In genomic region chr18:35577045-35577848, GRCh38 we compare ENCODE assay signal across 1 cellular context.
A peak's percentile ranks its signal among the peaks of the same experiment; 100 is the strongest.
TF ChIP-seq lines count a peak whose summit lies in the region.

No MANE protein-coding gene starts in this region.

TF ChIP-seq in GM12878, 131 proteins besides CTCF, POLR2A, EP300 and RAD21 (continued from another document and continues in another):
- peak; percentile 92 for TF ChIP-seq JUNB (IDR thresholded peaks at IDR 0.05)
- no peak for TF ChIP-seq PRDM15 (CRISPR knock-in tag; IDR thresholded peaks at IDR 0.05)
- no peak; the same call in 1 of the 2 replicates for TF ChIP-seq IRF5 (IDR thresholded peaks at IDR 0.05; ENCODE audit: borderline replicate concordance)
- peak; percentile 41; the same call in 1 of the 2 replicates for TF ChIP-seq ZNF24 (IDR thresholded peaks at IDR 0.05)
- TF ChIP-seq SREBF1 (IDR thresholded peaks at IDR 0.05; ENCODE audit: low read length): peak; percentile 78
- no peak for TF ChIP-seq BCL3 (IDR thresholded peaks at IDR 0.05; ENCODE audit: borderline replicate concordance, insufficient read depth, low read depth, low read length, poor library complexity, severe bottlenecking)
- peak; percentile 71 for TF ChIP-seq STAT3 (IDR thresholded peaks at IDR 0.05; ENCODE audit: low read depth, low read length)
- TF ChIP-seq WRNIP1 (IDR thresholded peaks at IDR 0.05; ENCODE audit: borderline replicate concordance, low read depth, low read length): no peak
- no peak for TF ChIP-seq FOXK2 (IDR thresholded peaks at IDR 0.05)
- TF ChIP-seq REST (IDR thresholded peaks at IDR 0.05; ENCODE audit: low read depth, low read length): no peak
- peak; percentile 78 for TF ChIP-seq NFIC (IDR thresholded peaks at IDR 0.05; ENCODE audit: low read depth, low read length)
- no peak for TF ChIP-seq ESRRA (IDR thresholded peaks at IDR 0.05; ENCODE audit: low read length)
- TF ChIP-seq E4F1 (IDR thresholded peaks at IDR 0.05; ENCODE audit: borderline replicate concordance, partially characterized antibody): no peak
- TF ChIP-seq RELA (IDR thresholded peaks at IDR 0.05; ENCODE audit: borderline replicate concordance, partially characterized antibody): peak; percentile 80
- no peak for TF ChIP-seq NFXL1 (IDR thresholded peaks at IDR 0.05; ENCODE audit: borderline replicate concordance)
- no peak for TF ChIP-seq BRCA1 (IDR thresholded peaks at IDR 0.05; ENCODE audit: low read depth, low read length)
- no peak for TF ChIP-seq USF2 (IDR thresholded peaks at IDR 0.05; ENCODE audit: borderline replicate concordance, low read depth, low read length)
- TF ChIP-seq EZH2 (IDR thresholded peaks at IDR 0.05; ENCODE audit: borderline replicate concordance, control insufficient read depth, low read depth, low read length): no peak
- no peak for TF ChIP-seq MYB (IDR thresholded peaks at IDR 0.05; ENCODE audit: borderline replicate concordance, low read depth, low read length)
- no peak for TF ChIP-seq CEBPB (IDR thresholded peaks at IDR 0.05; ENCODE audit: borderline replicate concordance in 1 of 2, low read depth in 2 of 2, low read length in 2 of 2)
- TF ChIP-seq ZBTB11 (CRISPR knock-in tag; IDR thresholded peaks at IDR 0.05): no peak
- TF ChIP-seq TCF12 (IDR thresholded peaks at IDR 0.05; ENCODE audit: low read depth, low read length): peak; percentile 87
- TF ChIP-seq SRF (IDR thresholded peaks at IDR 0.05; ENCODE audit: low read depth in 2 of 2, low read length in 2 of 2): 0 out of 4 replicates have a peak, but pooled peaks of 1 of the 2 experiments have one; percentile 38
- TF ChIP-seq YY1 (IDR thresholded peaks at IDR 0.05; ENCODE audit: low read depth, low read length): no peak; the same call in 1 of the 2 replicates
- TF ChIP-seq IKZF1 (conservative IDR thresholded peaks at IDR 0.05): peak; percentile 89
- no peak for TF ChIP-seq SIN3A (IDR thresholded peaks at IDR 0.05; ENCODE audit: low read depth, low read length)
- TF ChIP-seq HDAC6 (IDR thresholded peaks at IDR 0.05; ENCODE audit: unreplicated experiment): no peak
- peak; percentile 90 for TF ChIP-seq PAX5 (IDR thresholded peaks at IDR 0.05; ENCODE audit: borderline replicate concordance, low read depth, low read length)
- TF ChIP-seq CBX3 (IDR thresholded peaks at IDR 0.05; ENCODE audit: borderline replicate concordance, low read depth): no peak
- no peak for TF ChIP-seq SREBF2 (IDR thresholded peaks at IDR 0.05; ENCODE audit: low read length)
- no peak for TF ChIP-seq RBBP5 (conservative IDR thresholded peaks at IDR 0.05)
- TF ChIP-seq DPF2 (IDR thresholded peaks at IDR 0.05): peak; percentile 99
- TF ChIP-seq RELB (IDR thresholded peaks at IDR 0.05; ENCODE audit: low read depth): peak; percentile 86
- peak; percentile 96 for TF ChIP-seq NBN (IDR thresholded peaks at IDR 0.05)
- peak; percentile 36 to 77; a peak in 3 of 4 replicates for TF ChIP-seq BHLHE40 (IDR thresholded peaks at IDR 0.05; ENCODE audit: borderline replicate concordance in 1 of 2, low read depth in 2 of 2, low read length in 1 of 2)
- no peak for TF ChIP-seq TARDBP (IDR thresholded peaks at IDR 0.05; ENCODE audit: borderline replicate concordance)
- TF ChIP-seq POLR2AphosphoS2 (IDR thresholded peaks at IDR 0.05; ENCODE audit: low read depth, low read length): no peak
- TF ChIP-seq CBX5 (IDR thresholded peaks at IDR 0.05; ENCODE audit: low read depth): peak; percentile 94; the same call in 1 of the 2 replicates
- no peak for TF ChIP-seq ZZZ3 (IDR thresholded peaks at IDR 0.05; ENCODE audit: control insufficient read depth, insufficient read length, low read depth)
- TF ChIP-seq ZNF622 (IDR thresholded peaks at IDR 0.05): no peak
- TF ChIP-seq MYC (IDR thresholded peaks at IDR 0.05; ENCODE audit: insufficient read depth, insufficient read length, insufficient replicate concordance, low read length, severe bottlenecking): no peak
- TF ChIP-seq NRF1 (conservative IDR thresholded peaks at IDR 0.05; ENCODE audit: low read depth, low read length): no peak
- peak; percentile 97 for TF ChIP-seq ATF7 (IDR thresholded peaks at IDR 0.05; ENCODE audit: low read depth)
- TF ChIP-seq RUNX3 (IDR thresholded peaks at IDR 0.05; ENCODE audit: low read length): no peak; the same call in none of the 2 replicates
- TF ChIP-seq PML (IDR thresholded peaks at IDR 0.05; ENCODE audit: low read length): 0 out of 2 replicates have a peak, but pooled peaks have one; percentile 59
